Comparison of ENCODE assay signal across 19 cellular contexts in genomic region chr2:14143435-14143834, GRCh38.
"Had no signal": no experiment of that assay in that cellular context is flagged by ENCODE, and none has a peak within 500 bp of the region (broad histone marks: within the 10 kb centered on the region; RNA-seq: fewer than 3 reads in every experiment).

No MANE protein-coding gene starts in this region.

- H3K4me1 ChIP-seq: gastrocnemius medialis, left lung, right atrium auricular region, thyroid gland had no signal

- H3K4me3 Mint-ChIP-seq: activated CD4-positive, alpha-beta T cell treated with anti-CD3 and anti-CD28 coated beads for 36 hours; activated naive CD8-positive, alpha-beta T cell; WTC11 had no signal

- H3K36me3 ChIP-seq: gastrocnemius medialis, left lung, right atrium auricular region, thyroid gland had no signal

- H3K27me3 Mint-ChIP-seq: activated CD4-positive, alpha-beta T cell treated with anti-CD3 and anti-CD28 coated beads for 36 hours; activated naive CD8-positive, alpha-beta T cell; progenitor cell of endocrine pancreas had no signal

- H3K4me3 ChIP-seq: gastrocnemius medialis, left lung, right atrium auricular region, thyroid gland had no signal

- H3K27me3 ChIP-seq: gastrocnemius medialis, left lung, right atrium auricular region, thyroid gland had no signal

- H3K4me1 Mint-ChIP-seq: activated CD4-positive, alpha-beta T cell treated with anti-CD3 and anti-CD28 coated beads for 36 hours had no signal

- ATAC-seq: activated CD4-positive, alpha-beta T cell treated with anti-CD3 and anti-CD28 coated beads for 36 hours; esophagus mucosa; gastrocnemius medialis; left lung; WTC11 had no signal

- H3K9me3 ChIP-seq: gastrocnemius medialis, left lung, right atrium auricular region, thyroid gland had no signal

- DNase-seq: activated CD4-positive, alpha-beta T cell treated with anti-CD3 and anti-CD28 coated beads for 36 hours; activated CD4-positive, alpha-beta T cell treated with anti-CD3 and anti-CD28 coated beads, Interleukin-2, amount 50 U/mL, for 48 hours; activated gamma-delta T cell treated with Interleukin-2 at 50 U/mL for 16 hours; effector CD4-positive, alpha-beta T cell; gastrocnemius medialis; head of caudate nucleus; left lung; midbrain; occipital lobe; stimulated activated CD4-positive, alpha-beta T cell treated with anti-CD3 and anti-CD28 coated beads, Interleukin-12 subunit alpha, Interleukin-12 subunit beta, amount 100 ng/mL, for 4 hours; stimulated activated CD4-positive, alpha-beta T cell treated with anti-CD3 and anti-CD28 coated beads, Interleukin-1b, Interleukin-23, amount 100 ng/mL, for 48 hours; stimulated activated CD8-positive, alpha-beta memory T cell treated with anti-CD3 and anti-CD28 coated beads, Interleukin-4, amount 100 ng/mL, for 48 hours; stimulated activated naive CD4-positive, alpha-beta T cell treated with Interleukin-2 at 50 U/mL for 16 hours; thyroid gland had no signal

- H3K27ac Mint-ChIP-seq: activated CD4-positive, alpha-beta T cell treated with anti-CD3 and anti-CD28 coated beads for 36 hours; activated naive CD8-positive, alpha-beta T cell; progenitor cell of endocrine pancreas; WTC11 had no signal

- H3K36me3 Mint-ChIP-seq: activated naive CD8-positive, alpha-beta T cell; WTC11 had no signal

- H3K27ac ChIP-seq: gastrocnemius medialis, left lung, right atrium auricular region, thyroid gland had no signal

- H3K9me3 Mint-ChIP-seq: WTC11 had no signal
